Comparison of ENCODE assay signal across 13 cellular contexts in genomic region chr9:122087406-122088200, GRCh38. TPM values are rescaled to one million over a fixed set of nuclear protein-coding genes. Genes with fewer than 3 reads are reported as not detected.
DNase-seq lines count a peak whose midpoint lies in the region; TF ChIP-seq lines count a peak whose summit lies in the region.
"Had no signal": no experiment of that assay in that cellular context is flagged by ENCODE, and none has a peak within 500 bp of the region (broad histone marks: within the 10 kb centered on the region; RNA-seq: fewer than 3 reads in every experiment).

No MANE protein-coding gene starts in this region.

- no peak for TF ChIP-seq CTCF in epithelial cell of esophagus (IDR thresholded peaks at IDR 0.05; ENCODE audit: insufficient read depth, low read depth, low read length, missing control alignments)
- TF ChIP-seq CTCF in vagina (IDR thresholded peaks at IDR 0.05), result no peak

- H3K4me3 ChIP-seq in epithelial cell of esophagus (ENCODE audit: low read length) (no peak overlapping the region), vagina (no peak overlapping the region)
- H3K4me3 ChIP-seq: SK-N-MC had no signal

- H3K36me3 Mint-ChIP-seq in activated CD4-positive, alpha-beta memory T cell treated with anti-CD3 and anti-CD28 coated beads for 36 hours, result peaks cover 6% of the 10 kb centered on the region
- peaks cover 1% of the 10 kb centered on the region for H3K36me3 Mint-ChIP-seq in activated naive CD4-positive, alpha-beta T cell treated with anti-CD3 and anti-CD28 coated beads, Interleukin-2, amount 10 ng/mL, durations not matched to agents 7 days and 5 days

- POLR2A ChIA-PET in activated CD4-positive, alpha-beta memory T cell treated with anti-CD3 and anti-CD28 coated beads for 36 hours (lab: Charles Lee), result no interaction called here

- H3K4me1 Mint-ChIP-seq in activated CD4-positive, alpha-beta memory T cell treated with anti-CD3 and anti-CD28 coated beads for 36 hours (ENCODE audit: low read depth), result peaks cover 20% of the 10 kb centered on the region
- peaks cover 19% of the 10 kb centered on the region for H3K4me1 Mint-ChIP-seq in activated naive CD4-positive, alpha-beta T cell treated with anti-CD3 and anti-CD28 coated beads, Interleukin-2, amount 10 ng/mL, durations not matched to agents 7 days and 5 days

- H3K27me3 ChIP-seq in vagina, result no peaks in the 10 kb centered on the region

- H3K27me3 Mint-ChIP-seq in activated CD4-positive, alpha-beta memory T cell treated with anti-CD3 and anti-CD28 coated beads for 36 hours, result no peaks in the 10 kb centered on the region
- H3K27me3 Mint-ChIP-seq in activated naive CD4-positive, alpha-beta T cell treated with anti-CD3 and anti-CD28 coated beads, Interleukin-2, amount 10 ng/mL, durations not matched to agents 7 days and 5 days, result no peaks in the 10 kb centered on the region
- H3K27me3 Mint-ChIP-seq: stimulated activated naive CD8-positive, alpha-beta T cell treated with anti-CD3 and anti-CD28 coated beads, Interleukin-15, amount 100 ng/mL, for 72 hours had no signal

- intact Hi-C loops in vagina (cut with DNase I), result no loop called here
- intact Hi-C loops in activated CD4-positive, alpha-beta memory T cell treated with anti-CD3 and anti-CD28 coated beads for 36 hours (cut with micrococcal nuclease), result no loop called here

- no peak overlapping the region for H3K4me3 Mint-ChIP-seq in activated CD4-positive, alpha-beta memory T cell treated with anti-CD3 and anti-CD28 coated beads for 36 hours
- H3K4me3 Mint-ChIP-seq in activated naive CD4-positive, alpha-beta T cell treated with anti-CD3 and anti-CD28 coated beads, Interleukin-2, amount 10 ng/mL, durations not matched to agents 7 days and 5 days, result no peak overlapping the region
- H3K4me3 Mint-ChIP-seq: stimulated activated naive CD8-positive, alpha-beta T cell treated with anti-CD3 and anti-CD28 coated beads, Interleukin-15, amount 100 ng/mL, for 72 hours had no signal

- H3K9me3 Mint-ChIP-seq in activated CD4-positive, alpha-beta memory T cell treated with anti-CD3 and anti-CD28 coated beads for 36 hours, result no peaks in the 10 kb centered on the region
- H3K9me3 Mint-ChIP-seq in activated naive CD4-positive, alpha-beta T cell treated with anti-CD3 and anti-CD28 coated beads, Interleukin-2, amount 10 ng/mL, durations not matched to agents 7 days and 5 days, result no peaks in the 10 kb centered on the region
- H3K9me3 Mint-ChIP-seq: stimulated activated naive CD8-positive, alpha-beta T cell treated with anti-CD3 and anti-CD28 coated beads, Interleukin-15, amount 100 ng/mL, for 72 hours had no signal

- TF ChIP-seq POLR2A in vagina (IDR thresholded peaks at IDR 0.05), result no peak

- CTCF ChIA-PET in activated CD4-positive, alpha-beta memory T cell treated with anti-CD3 and anti-CD28 coated beads for 36 hours (lab: Charles Lee), result interaction anchor here (1.0 to 4.2 kb wide), 5 partner anchors 9 to 263 kb away, joined by 4 to 24 read pairs (median 5); no protein-coding TSS in a partner anchor
- CTCF ChIA-PET in activated naive CD4-positive, alpha-beta T cell treated with anti-CD3 and anti-CD28 coated beads, Interleukin-2, amount 10 ng/mL, durations not matched to agents 7 days and 5 days (lab: Charles Lee), result interaction anchor here (2.6 to 3.6 kb wide), 2 partner anchors 11 to 38 kb away, joined by 9 to 23 read pairs; no protein-coding TSS in a partner anchor

- no peak overlapping the region for H3K27ac Mint-ChIP-seq in activated CD4-positive, alpha-beta memory T cell treated with anti-CD3 and anti-CD28 coated beads for 36 hours
- no peak overlapping the region for H3K27ac Mint-ChIP-seq in activated naive CD4-positive, alpha-beta T cell treated with anti-CD3 and anti-CD28 coated beads, Interleukin-2, amount 10 ng/mL, durations not matched to agents 7 days and 5 days
- H3K27ac Mint-ChIP-seq: stimulated activated naive CD8-positive, alpha-beta T cell treated with anti-CD3 and anti-CD28 coated beads, Interleukin-15, amount 100 ng/mL, for 72 hours had no signal

- H3K36me3 ChIP-seq in vagina, result no peaks in the 10 kb centered on the region

- H3K9me3 ChIP-seq in vagina, result no peaks in the 10 kb centered on the region

- H3K4me1 ChIP-seq in vagina, result peaks cover 25% of the 10 kb centered on the region

- H3K27ac ChIP-seq in vagina, result peak overlapping the region; percentile 15
- H3K27ac ChIP-seq: parathyroid adenoma, SK-N-MC had no signal

- DNase-seq in activated CD8-positive, alpha-beta memory T cell treated with anti-CD3 and anti-CD28 coated beads for 24 hours, result peak; percentile 13
- DNase-seq in activated CD8-positive, alpha-beta memory T cell treated with anti-CD3 and anti-CD28 coated beads, Interleukin-2, amount 50 U/mL, for 4 hours, result no peak
- DNase-seq in epithelial cell of esophagus (ENCODE audit: low read depth) (peak; percentile 9), medulla oblongata (ENCODE audit: extremely low spot score) (peak; percentile 82), vagina (ENCODE audit: extremely low spot score in 2 of 2) (peak in 1 of 2 donors; percentile 16), NCI-H2196 (lab: John Stamatoyannopoulos, UW; ENCODE audit: unreplicated experiment) (no peak)
- DNase-seq in activated CD4-positive, alpha-beta memory T cell treated with anti-CD3 and anti-CD28 coated beads for 36 hours, result no peak
- DNase-seq in activated naive CD4-positive, alpha-beta T cell treated with anti-CD3 and anti-CD28 coated beads, Interleukin-2, amount 10 ng/mL, durations not matched to agents 7 days and 5 days, result no peak
- DNase-seq: 8988T; DMS153; stimulated activated naive CD8-positive, alpha-beta T cell treated with anti-CD3 and anti-CD28 coated beads, Interleukin-15, amount 100 ng/mL, for 72 hours had no signal

RNA-seq across cellular contexts. Expression of gene TTLL11, which starts 5.5 kb away (rescaled TPM):
- 11.0 TPM for total RNA-seq in vagina
- total RNA-seq in activated CD4-positive, alpha-beta memory T cell treated with anti-CD3 and anti-CD28 coated beads for 36 hours, result under 1 TPM; 0.97 TPM

Comparison
In these comparisons a context has a peak if more than half of its experiments do, and no peak if none do; other contexts are left out.
1. DNase-seq: peak in activated CD8-positive, alpha-beta memory T cell treated with anti-CD3 and anti-CD28 coated beads for 24 hours (single experiment), epithelial cell of esophagus (single experiment) and medulla oblongata (single experiment); none in activated CD8-positive, alpha-beta memory T cell treated with anti-CD3 and anti-CD28 coated beads, Interleukin-2, amount 50 U/mL, for 4 hours (single experiment), activated CD4-positive, alpha-beta memory T cell treated with anti-CD3 and anti-CD28 coated beads for 36 hours (single experiment), activated naive CD4-positive, alpha-beta T cell treated with anti-CD3 and anti-CD28 coated beads, Interleukin-2, amount 10 ng/mL, durations not matched to agents 7 days and 5 days (single experiment) and NCI-H2196 (single experiment).